In genomic region chr12:124335426-124336183, GRCh38 we compare ENCODE assay signal across 23 cellular contexts. TPM values are rescaled to one million over a fixed set of nuclear protein-coding genes. Genes with fewer than 3 reads are reported as not detected.
"Had no signal": no experiment of that assay in that cellular context is flagged by ENCODE, and none has a peak within 500 bp of the region (broad histone marks: within the 10 kb centered on the region; RNA-seq: fewer than 3 reads in every experiment).

No MANE protein-coding gene starts in this region.

- H3K27me3 Mint-ChIP-seq: activated CD4-positive, alpha-beta memory T cell treated with anti-CD3 and anti-CD28 coated beads, Interleukin-2, amount 10 ng/mL, durations not matched to agents 7 days and 5 days; activated CD4-positive, alpha-beta T cell treated with anti-CD3 and anti-CD28 coated beads, Interleukin-2, amount 10 ng/mL, durations not matched to agents 24 days and 14 days; activated naive CD4-positive, alpha-beta T cell treated with anti-CD3 and anti-CD28 coated beads, Interleukin-2, amount 50 U/mL, for 24 hours; naive B cell had no signal

- H3K27ac Mint-ChIP-seq: activated CD4-positive, alpha-beta memory T cell treated with anti-CD3 and anti-CD28 coated beads, Interleukin-2, amount 10 ng/mL, durations not matched to agents 7 days and 5 days; activated CD4-positive, alpha-beta T cell treated with anti-CD3 and anti-CD28 coated beads, Interleukin-2, amount 10 ng/mL, durations not matched to agents 24 days and 14 days; activated naive CD4-positive, alpha-beta T cell treated with anti-CD3 and anti-CD28 coated beads, Interleukin-2, amount 50 U/mL, for 24 hours; activated T-helper 2 cell treated with anti-CD3 and anti-CD28 coated beads, Interferon-gamma antibody, Interleukin-2, Interleukin-4, amounts not matched to agents 10 μg/mL and 5 μg/mL and 100 μg/mL, durations not matched to agents 14 hours and 24 hours and 36 hours had no signal

- DNase-seq: activated CD4-positive, alpha-beta memory T cell treated with anti-CD3 and anti-CD28 coated beads, Interleukin-2, amount 10 ng/mL, durations not matched to agents 7 days and 5 days; activated CD4-positive, alpha-beta T cell treated with anti-CD3 and anti-CD28 coated beads, Interleukin-2, amount 10 ng/mL, durations not matched to agents 24 days and 14 days; activated CD4-positive, CD25-positive, alpha-beta regulatory T cell treated with anti-CD3 and anti-CD28 coated beads, Interleukin-2, amount 50 U/mL, for 72 hours; activated T-cell treated with anti-CD3 and anti-CD28 coated beads, Interleukin-2, amount 50 U/mL, for 4 hours; anterior cingulate cortex; colonic mucosa; effector CD8-positive, alpha-beta T cell; esophagus squamous epithelium; foreskin melanocyte; left ventricle myocardium inferior; naive B cell; occipital lobe; spleen; stimulated activated naive CD4-positive, alpha-beta T cell treated with Interleukin-2 at 50 U/mL for 16 hours; T-helper 9 cell; trophoblast cell had no signal

- H3K9me3 ChIP-seq: colonic mucosa, esophagus squamous epithelium, left ventricle myocardium inferior, right atrium auricular region, spleen, thoracic aorta had no signal

- H3K9me3 Mint-ChIP-seq: activated CD4-positive, alpha-beta memory T cell treated with anti-CD3 and anti-CD28 coated beads, Interleukin-2, amount 10 ng/mL, durations not matched to agents 7 days and 5 days; activated CD4-positive, alpha-beta T cell treated with anti-CD3 and anti-CD28 coated beads, Interleukin-2, amount 10 ng/mL, durations not matched to agents 24 days and 14 days; activated naive CD4-positive, alpha-beta T cell treated with anti-CD3 and anti-CD28 coated beads, Interleukin-2, amount 50 U/mL, for 24 hours; activated T-cell treated with anti-CD3 and anti-CD28 coated beads, Interleukin-2, amount 50 U/mL, for 4 hours; activated T-helper 2 cell treated with anti-CD3 and anti-CD28 coated beads, Interferon-gamma antibody, Interleukin-2, Interleukin-4, amounts not matched to agents 10 μg/mL and 5 μg/mL and 100 μg/mL, durations not matched to agents 14 hours and 24 hours and 36 hours; naive B cell had no signal

- H3K27ac ChIP-seq: colonic mucosa, epithelial cell of prostate, esophagus squamous epithelium, left ventricle myocardium inferior, right atrium auricular region, spleen, thoracic aorta had no signal

- H3K4me1 Mint-ChIP-seq: activated CD4-positive, alpha-beta memory T cell treated with anti-CD3 and anti-CD28 coated beads, Interleukin-2, amount 10 ng/mL, durations not matched to agents 7 days and 5 days; activated naive CD4-positive, alpha-beta T cell treated with anti-CD3 and anti-CD28 coated beads, Interleukin-2, amount 50 U/mL, for 24 hours had no signal

- ATAC-seq: activated T-cell treated with anti-CD3 and anti-CD28 coated beads, Interleukin-2, amount 50 U/mL, for 4 hours had no signal

- H3K4me3 Mint-ChIP-seq: activated CD4-positive, alpha-beta memory T cell treated with anti-CD3 and anti-CD28 coated beads, Interleukin-2, amount 10 ng/mL, durations not matched to agents 7 days and 5 days; activated CD4-positive, alpha-beta T cell treated with anti-CD3 and anti-CD28 coated beads, Interleukin-2, amount 10 ng/mL, durations not matched to agents 24 days and 14 days; activated naive CD4-positive, alpha-beta T cell treated with anti-CD3 and anti-CD28 coated beads, Interleukin-2, amount 50 U/mL, for 24 hours; activated T-cell treated with anti-CD3 and anti-CD28 coated beads, Interleukin-2, amount 50 U/mL, for 4 hours; naive B cell had no signal

RNA-seq across cellular contexts. Expression of gene RFLNA, which starts 40.7 kb away (rescaled TPM):
- total RNA-seq: activated CD4-positive, alpha-beta memory T cell treated with anti-CD3 and anti-CD28 coated beads, Interleukin-2, amount 10 ng/mL, durations not matched to agents 7 days and 5 days; activated CD4-positive, alpha-beta T cell treated with anti-CD3 and anti-CD28 coated beads, Interleukin-2, amount 10 ng/mL, durations not matched to agents 24 days and 14 days; activated T-cell treated with anti-CD3 and anti-CD28 coated beads, Interleukin-2, amount 50 U/mL, for 4 hours; activated T-helper 2 cell treated with anti-CD3 and anti-CD28 coated beads, Interferon-gamma antibody, Interleukin-2, Interleukin-4, amounts not matched to agents 10 μg/mL and 5 μg/mL and 100 μg/mL, durations not matched to agents 14 hours and 24 hours and 36 hours; bronchial epithelial cell; T-helper 1 cell treated with Interleukin-12 subunit alpha and Interleukin-12 subunit beta and Interleukin-4 antibody, amounts not matched to agents 30 ng/mL and 1 ng/mL, for 36 hours had no signal
